1 cellular context compared by ENCODE assay signal in genomic region chr1:56644941-56645662, GRCh38.
TF ChIP-seq lines count a peak whose summit lies in the region.

PRKAA2 (plus strand) TSS chr1:56645314; CDS start chr1:56645388, 74 bp downstream.

TF ChIP-seq in HepG2, 621 proteins besides CTCF, POLR2A, EP300 and RAD21 (continued from another document and continues in another):
- TF ChIP-seq ARID5B (CRISPR knock-in tag; IDR thresholded peaks at IDR 0.05) = no peak
- peak; percentile 65; the same call in 1 of the 2 replicates for TF ChIP-seq HOXA3 (CRISPR knock-in tag; IDR thresholded peaks at IDR 0.05)
- no peak for TF ChIP-seq KLF15 (CRISPR knock-in tag; IDR thresholded peaks at IDR 0.05; ENCODE audit: borderline replicate concordance)
- no peak for TF ChIP-seq ARNT (IDR thresholded peaks at IDR 0.05)
- TF ChIP-seq NR2F6 (IDR thresholded peaks at IDR 0.05) = no peak
- TF ChIP-seq NR2F6 (CRISPR knock-in tag; IDR thresholded peaks at IDR 0.05) = no peak
- no peak for TF ChIP-seq ZNF484 (CRISPR knock-in tag; IDR thresholded peaks at IDR 0.05; ENCODE audit: borderline replicate concordance, low read depth)
- TF ChIP-seq MED8 (CRISPR knock-in tag; IDR thresholded peaks at IDR 0.05; ENCODE audit: insufficient replicate concordance) = no peak
- TF ChIP-seq TEAD2 (CRISPR knock-in tag; IDR thresholded peaks at IDR 0.05) = no peak
- no peak for TF ChIP-seq ZNF33B (CRISPR knock-in tag; IDR thresholded peaks at IDR 0.05)
- TF ChIP-seq CSRNP2 (CRISPR knock-in tag; conservative IDR thresholded peaks at IDR 0.05; ENCODE audit: low read depth) = 0 out of 2 replicates have a peak, but pooled peaks have one; percentile 15
- no peak for TF ChIP-seq HMG20A (CRISPR knock-in tag; IDR thresholded peaks at IDR 0.05; ENCODE audit: borderline replicate concordance)
- TF ChIP-seq YEATS2 (CRISPR knock-in tag; IDR thresholded peaks at IDR 0.05; ENCODE audit: borderline replicate concordance) = no peak
- TF ChIP-seq DMTF1 (CRISPR knock-in tag; IDR thresholded peaks at IDR 0.05) = no peak
- TF ChIP-seq ZNF549 (CRISPR knock-in tag; IDR thresholded peaks at IDR 0.05) = no peak
- no peak for TF ChIP-seq ZSCAN9 (CRISPR knock-in tag; IDR thresholded peaks at IDR 0.05; ENCODE audit: borderline replicate concordance)
- TF ChIP-seq TFAP4 (IDR thresholded peaks at IDR 0.05; ENCODE audit: borderline replicate concordance, low read depth) = no peak
- TF ChIP-seq RORA (CRISPR knock-in tag; IDR thresholded peaks at IDR 0.05) = no peak
- TF ChIP-seq NFATC3 (CRISPR knock-in tag; IDR thresholded peaks at IDR 0.05) = no peak
- no peak for TF ChIP-seq TP53 (CRISPR knock-in tag; conservative IDR thresholded peaks at IDR 0.05)
- TF ChIP-seq BORCS8-MEF2B (CRISPR knock-in tag; IDR thresholded peaks at IDR 0.05) = no peak; the same call in 1 of the 2 replicates
- TF ChIP-seq SP1 (IDR thresholded peaks at IDR 0.05) = no peak
- no peak for TF ChIP-seq SP1 (CRISPR knock-in tag; IDR thresholded peaks at IDR 0.05)
- no peak for TF ChIP-seq THRA (CRISPR knock-in tag; IDR thresholded peaks at IDR 0.05; ENCODE audit: borderline replicate concordance)
- TF ChIP-seq REL (CRISPR knock-in tag; conservative IDR thresholded peaks at IDR 0.05) = no peak
- TF ChIP-seq DR1 (CRISPR knock-in tag; IDR thresholded peaks at IDR 0.05) = no peak
- TF ChIP-seq ERF (CRISPR knock-in tag; IDR thresholded peaks at IDR 0.05) = no peak
- TF ChIP-seq KAT7 (CRISPR knock-in tag; IDR thresholded peaks at IDR 0.05; ENCODE audit: borderline replicate concordance) = no peak
- TF ChIP-seq ZNF607 (CRISPR knock-in tag; IDR thresholded peaks at IDR 0.05; ENCODE audit: borderline replicate concordance) = peak; percentile 68; the same call in 1 of the 2 replicates
- no peak for TF ChIP-seq ZSCAN12 (CRISPR knock-in tag; IDR thresholded peaks at IDR 0.05)
- TF ChIP-seq ZNF614 (CRISPR knock-in tag; IDR thresholded peaks at IDR 0.05; ENCODE audit: borderline replicate concordance) = no peak
- no peak for TF ChIP-seq FOXK1 (CRISPR knock-in tag; IDR thresholded peaks at IDR 0.05; ENCODE audit: borderline replicate concordance, low read depth)
- no peak for TF ChIP-seq ZNF605 (CRISPR knock-in tag; IDR thresholded peaks at IDR 0.05)
- no peak for TF ChIP-seq ZNF598 (CRISPR knock-in tag; IDR thresholded peaks at IDR 0.05; ENCODE audit: borderline replicate concordance)
- TF ChIP-seq PHF8 (CRISPR knock-in tag; IDR thresholded peaks at IDR 0.05) = peak; percentile 78
- no peak for TF ChIP-seq ZKSCAN8 (CRISPR knock-in tag; IDR thresholded peaks at IDR 0.05; ENCODE audit: borderline replicate concordance)
- TF ChIP-seq ZUFSP (CRISPR knock-in tag; IDR thresholded peaks at IDR 0.05; ENCODE audit: borderline replicate concordance) = no peak
- TF ChIP-seq ZNF407 (CRISPR knock-in tag; IDR thresholded peaks at IDR 0.05; ENCODE audit: not compliant biosample characterization) = no peak
- peak; percentile 39 for TF ChIP-seq ZNF777 (CRISPR knock-in tag; IDR thresholded peaks at IDR 0.05)
- TF ChIP-seq PHF5A (CRISPR knock-in tag; IDR thresholded peaks at IDR 0.05; ENCODE audit: low read depth, unreplicated experiment) = no peak
- no peak for TF ChIP-seq ZNF567 (CRISPR knock-in tag; IDR thresholded peaks at IDR 0.05; ENCODE audit: borderline replicate concordance)
- TF ChIP-seq IRX3 (CRISPR knock-in tag; IDR thresholded peaks at IDR 0.05; ENCODE audit: borderline replicate concordance, low read depth) = peak; percentile 95; the same call in 1 of the 2 replicates
- peak; percentile 85 for TF ChIP-seq ZBTB2 (CRISPR knock-in tag; IDR thresholded peaks at IDR 0.05; ENCODE audit: low read depth)
